ENCODE assay signal across 1 cellular context in the genomic region with DNA sequence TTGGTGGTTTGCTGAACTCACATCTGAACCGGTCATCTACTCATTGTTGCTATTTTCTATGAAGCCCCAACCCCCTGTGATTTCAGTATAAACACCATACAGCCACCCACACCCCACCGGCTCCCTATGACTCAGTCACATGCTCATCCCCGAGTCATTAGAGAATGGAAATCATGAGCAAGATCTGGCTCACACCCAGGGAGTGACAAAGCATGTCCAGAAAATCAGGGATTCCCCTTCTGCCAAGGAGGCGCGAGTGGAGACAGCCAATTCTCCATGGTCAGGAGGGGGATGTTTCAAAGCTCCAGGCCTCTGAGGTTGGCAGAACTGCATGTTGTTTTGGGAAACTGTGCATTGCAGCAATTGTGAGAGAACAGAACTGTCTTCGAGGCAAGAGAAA.
TF ChIP-seq lines count a peak whose summit lies in the region.

No MANE protein-coding gene starts in this region.

TF ChIP-seq in HepG2, 621 proteins besides CTCF, POLR2A, EP300 and RAD21 (continued from another document):
- TF ChIP-seq ZNF124 (CRISPR knock-in tag; IDR thresholded peaks at IDR 0.05): no peak
- TF ChIP-seq, protein P1, sequence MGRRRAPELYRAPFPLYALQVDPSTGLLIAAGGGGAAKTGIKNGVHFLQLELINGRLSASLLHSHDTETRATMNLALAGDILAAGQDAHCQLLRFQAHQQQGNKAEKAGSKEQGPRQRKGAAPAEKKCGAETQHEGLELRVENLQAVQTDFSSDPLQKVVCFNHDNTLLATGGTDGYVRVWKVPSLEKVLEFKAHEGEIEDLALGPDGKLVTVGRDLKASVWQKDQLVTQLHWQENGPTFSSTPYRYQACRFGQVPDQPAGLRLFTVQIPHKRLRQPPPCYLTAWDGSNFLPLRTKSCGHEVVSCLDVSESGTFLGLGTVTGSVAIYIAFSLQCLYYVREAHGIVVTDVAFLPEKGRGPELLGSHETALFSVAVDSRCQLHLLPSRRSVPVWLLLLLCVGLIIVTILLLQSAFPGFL (CRISPR knock-in tag; IDR thresholded peaks at IDR 0.05): no peak
